In genomic region chr13:99656843-99657506, GRCh38 we compare ENCODE assay signal across 8 cellular contexts. TPM values are rescaled to one million over a fixed set of nuclear protein-coding genes. Genes with fewer than 3 reads are reported as not detected.
DNase-seq lines count a peak whose midpoint lies in the region; ATAC-seq and TF ChIP-seq lines count a peak whose summit lies in the region.

No MANE protein-coding gene starts in this region.

- in situ Hi-C loops in GM13977 (cut with MboI; ENCODE audit: low pct_unique_long_range_greater_than_20kb, low sequenced_read_pairs, unreplicated experiment), result loop anchor here (25.0 kb wide), 1 partner anchor 580 kb away; no protein-coding TSS in a partner anchor

- DNase-seq in activated CD4-positive, alpha-beta T cell treated with anti-CD3 and anti-CD28 coated beads for 36 hours, result peak; percentile 18
- DNase-seq in activated CD4-positive, alpha-beta T cell treated with anti-CD3 and anti-CD28 coated beads, Interleukin-2, amount 50 U/mL, for 1 hour, result no peak
- DNase-seq in SK-N-MC (ENCODE audit: low read depth, low spot score) (no peak), cerebellum (ENCODE audit: low spot score) (peak; percentile 53), smooth muscle cell (lab: John Stamatoyannopoulos, UW; ENCODE audit: unreplicated experiment) (no peak), HT-29 (ENCODE audit: low spot score) (no peak), RKO (ENCODE audit: low spot score) (no peak), GM13977 (ENCODE audit: low spot score) (no peak)

- no peak overlapping the region for H3K4me2 ChIP-seq in smooth muscle cell

- H3K36me3 Mint-ChIP-seq in activated CD4-positive, alpha-beta T cell treated with anti-CD3 and anti-CD28 coated beads for 36 hours (ENCODE audit: low read depth), result no peaks in the 10 kb centered on the region

- H2AFZ ChIP-seq in smooth muscle cell (ENCODE audit: low read depth), result peak overlapping the region; percentile 99

- POLR2A ChIA-PET in activated CD4-positive, alpha-beta T cell treated with anti-CD3 and anti-CD28 coated beads for 36 hours (lab: Charles Lee), result interaction anchor here (0.7 kb wide), 1 partner anchor 581 kb away, joined by 3 read pairs; no protein-coding TSS in a partner anchor

- peaks cover 50% of the 10 kb centered on the region for H3K4me1 ChIP-seq in smooth muscle cell (ENCODE audit: low read depth)

- no peaks in the 10 kb centered on the region for H4K20me1 ChIP-seq in smooth muscle cell (ENCODE audit: low read depth)

- no peak for TF ChIP-seq CTCF in smooth muscle cell (IDR thresholded peaks at IDR 0.05; ENCODE audit: borderline replicate concordance, insufficient read depth, poor library complexity, severe bottlenecking)
- TF ChIP-seq CTCF in GM13977 (IDR thresholded peaks at IDR 0.05; ENCODE audit: extremely low read depth, insufficient read depth, missing control alignments), result no peak

- H3K27ac ChIP-seq in SK-N-MC (peak overlapping the region; percentile 93), smooth muscle cell (ENCODE audit: low read depth) (no peak overlapping the region)

- peaks cover 49% of the 10 kb centered on the region for H3K4me1 Mint-ChIP-seq in activated CD4-positive, alpha-beta T cell treated with anti-CD3 and anti-CD28 coated beads for 36 hours

- H3K79me2 ChIP-seq in smooth muscle cell (ENCODE audit: low read depth), result no peaks in the 10 kb centered on the region

- no peaks in the 10 kb centered on the region for H3K9me3 Mint-ChIP-seq in activated CD4-positive, alpha-beta T cell treated with anti-CD3 and anti-CD28 coated beads for 36 hours (ENCODE audit: low read depth)

- no peaks in the 10 kb centered on the region for H3F3A ChIP-seq in smooth muscle cell (ENCODE audit: low read depth)

- CTCF ChIA-PET in activated CD4-positive, alpha-beta T cell treated with anti-CD3 and anti-CD28 coated beads for 36 hours (lab: Charles Lee), result interaction anchor here (0.5 to 3.5 kb wide), 59 partner anchors 9 to 860 kb away, joined by 3 to 19 read pairs (median 3); partner anchors contain the start of genes CLYBL and ZIC2

- 79% methylated on average over 7 of the region's 7 CpGs for WGBS in smooth muscle cell (ENCODE audit: low lambda C conversion rate)

- ATAC-seq in activated CD4-positive, alpha-beta T cell treated with anti-CD3 and anti-CD28 coated beads for 36 hours, result peak; percentile 52

- intact Hi-C loops in activated CD4-positive, alpha-beta T cell treated with anti-CD3 and anti-CD28 coated beads for 36 hours (cut with DNase I, micrococcal nuclease), result loop anchor here (1.0 to 10.0 kb wide), 17 partner anchors 51 to 1468 kb away; partner anchors contain the start of genes CLYBL (in 1 of the 2), GGACT (in 1 of the 2) and ZIC2 (in 1 of the 2)

- no peaks in the 10 kb centered on the region for H3K36me3 ChIP-seq in SK-N-MC (ENCODE audit: insufficient read depth, low read length)
- no peaks in the 10 kb centered on the region for H3K36me3 ChIP-seq in smooth muscle cell (ENCODE audit: low read depth)

- peaks cover 30% of the 10 kb centered on the region for H3K27me3 ChIP-seq in smooth muscle cell (ENCODE audit: low read depth)

- peak overlapping the region; percentile 64 for H3K27ac Mint-ChIP-seq in activated CD4-positive, alpha-beta T cell treated with anti-CD3 and anti-CD28 coated beads for 36 hours

- H3K9ac ChIP-seq in SK-N-MC (ENCODE audit: insufficient read length) (peak overlapping the region; percentile 78), smooth muscle cell (ENCODE audit: low read depth) (no peak overlapping the region)

- H3K4me3 Mint-ChIP-seq in activated CD4-positive, alpha-beta T cell treated with anti-CD3 and anti-CD28 coated beads for 36 hours, result peak overlapping the region; percentile 48

- no peaks in the 10 kb centered on the region for H3K27me3 Mint-ChIP-seq in activated CD4-positive, alpha-beta T cell treated with anti-CD3 and anti-CD28 coated beads for 36 hours

- H3K9me3 ChIP-seq in SK-N-MC (ENCODE audit: low read depth, low read length) (no peaks in the 10 kb centered on the region), smooth muscle cell (replicated peaks; ENCODE audit: low read depth) (no peaks in the 10 kb centered on the region)

- peak overlapping the region; percentile 63 for H3K4me3 ChIP-seq in SK-N-MC
- no peak overlapping the region for H3K4me3 ChIP-seq in smooth muscle cell

RNA-seq across cellular contexts. Expression of gene CLYBL, which starts 50.5 kb away (rescaled TPM):
- 10 to 100 TPM; 11.3 TPM for total RNA-seq in activated CD4-positive, alpha-beta T cell treated with anti-CD3 and anti-CD28 coated beads for 36 hours
- total RNA-seq in cerebellum, result 6.3 TPM
- 4.3 and 12.5 TPM in 2 replicates for total RNA-seq in smooth muscle cell
- polyA plus RNA-seq in smooth muscle cell, result 5.8 and 8.1 TPM in 2 replicates
- total RNA-seq in HT-29 (2014; rRNA removed; shearing (Covaris generic)), result 0.57 and 1.5 TPM in 2 replicates

Comparison
In these comparisons a context has a peak if more than half of its experiments do, and no peak if none do; other contexts are left out.
1. DNase-seq: peak in activated CD4-positive, alpha-beta T cell treated with anti-CD3 and anti-CD28 coated beads for 36 hours (single experiment) and cerebellum (single experiment); none in activated CD4-positive, alpha-beta T cell treated with anti-CD3 and anti-CD28 coated beads, Interleukin-2, amount 50 U/mL, for 1 hour (single experiment), SK-N-MC (single experiment), smooth muscle cell (single experiment), HT-29 (single experiment), RKO (single experiment) and GM13977 (single experiment).